ENCODE assay signal across 8 cellular contexts in genomic region chr2:6917071-6917760, GRCh38. TPM values are rescaled to one million over a fixed set of nuclear protein-coding genes. Genes with fewer than 3 reads are reported as not detected.
A peak's percentile ranks its signal among the peaks of the same experiment; 100 is the strongest.
DNase-seq lines count a peak whose midpoint lies in the region; ATAC-seq and TF ChIP-seq lines count a peak whose summit lies in the region.

Gene RNF144A (plus strand): TSS chr2:6917412. CDS start chr2:6996927, 79,515 bp downstream.

- CTCF ChIA-PET in activated naive CD4-positive, alpha-beta T cell treated with anti-CD3 and anti-CD28 coated beads for 36 hours (lab: Charles Lee) = interaction anchor here (0.5 to 7.4 kb wide), 23 partner anchors 11 to 571 kb away, joined by 3 to 73 read pairs (median 4); partner anchors contain the start of genes CMPK2 and RSAD2

- DNase-seq in COLO668 (lab: John Stamatoyannopoulos, UW; ENCODE audit: unreplicated experiment) (peak; percentile 81), HPDE6-E6E7 (ENCODE audit: extremely low spot score) (peak; percentile 69), SHP77 treated with DMSO at 0.1 percent for 48 hours (lab: John Stamatoyannopoulos, UW) (peak; percentile 31), glomerular visceral epithelial cell (ENCODE audit: extremely low spot score) (peak; percentile 62), osteocyte (ENCODE audit: extremely low spot score, unreplicated experiment) (peak; percentile 90), tibial artery (no peak)
- DNase-seq in activated naive CD4-positive, alpha-beta T cell treated with anti-CD3 and anti-CD28 coated beads for 36 hours = peak; percentile 67

- peak within 1 kb of the TSS; percentile 33 to 36 for H3K27ac ChIP-seq in tibial artery

- peak within 1 kb of the TSS; percentile 85 for H3K27ac Mint-ChIP-seq in activated naive CD4-positive, alpha-beta T cell treated with anti-CD3 and anti-CD28 coated beads for 36 hours
- H3K27ac Mint-ChIP-seq in osteocyte (ENCODE audit: unreplicated experiment) = no peak within 1 kb of the TSS

- TF ChIP-seq CTCF in osteocyte (IDR thresholded peaks at IDR 0.05) = peak; percentile 55
- TF ChIP-seq CTCF in tibial artery (IDR thresholded peaks at IDR 0.05) = peak; percentile 32 to 62

- no peaks in the 10 kb centered on the region for H3K27me3 Mint-ChIP-seq in activated naive CD4-positive, alpha-beta T cell treated with anti-CD3 and anti-CD28 coated beads for 36 hours (ENCODE audit: low read depth)
- no peaks in the 10 kb centered on the region for H3K27me3 Mint-ChIP-seq in osteocyte (ENCODE audit: unreplicated experiment)

- H3K36me3 Mint-ChIP-seq in activated naive CD4-positive, alpha-beta T cell treated with anti-CD3 and anti-CD28 coated beads for 36 hours (ENCODE audit: low read depth) = peaks cover 22% of the 10 kb centered on the region
- no peaks in the 10 kb centered on the region for H3K36me3 Mint-ChIP-seq in osteocyte (ENCODE audit: unreplicated experiment)

- ATAC-seq in GM19463 (IDR thresholded peaks at IDR 0.05; ENCODE audit: unreplicated experiment) = peak; percentile 85

- peak within 1 kb of the TSS; percentile 61 to 65 for H3K4me3 ChIP-seq in tibial artery

- intact Hi-C loops in activated naive CD4-positive, alpha-beta T cell treated with anti-CD3 and anti-CD28 coated beads for 36 hours (cut with micrococcal nuclease) = loop anchor here (2.0 kb wide), 1 partner anchor 96 kb away; no protein-coding TSS in a partner anchor
- intact Hi-C loops in tibial artery (cut with DNase I; ENCODE audit: low total_unique reads) = no loop called here

- no peaks in the 10 kb centered on the region for H3K9me3 Mint-ChIP-seq in activated naive CD4-positive, alpha-beta T cell treated with anti-CD3 and anti-CD28 coated beads for 36 hours
- no peaks in the 10 kb centered on the region for H3K9me3 Mint-ChIP-seq in osteocyte (ENCODE audit: unreplicated experiment)

- H3K27me3 ChIP-seq in tibial artery = no peaks in the 10 kb centered on the region

- H3K9me3 ChIP-seq in tibial artery = no peaks in the 10 kb centered on the region

- no peaks in the 10 kb centered on the region for H3K36me3 ChIP-seq in tibial artery

- peaks cover 75% of the 10 kb centered on the region for H3K4me1 Mint-ChIP-seq in activated naive CD4-positive, alpha-beta T cell treated with anti-CD3 and anti-CD28 coated beads for 36 hours (ENCODE audit: low read depth)
- H3K4me1 Mint-ChIP-seq in osteocyte (ENCODE audit: unreplicated experiment) = peaks cover 31% of the 10 kb centered on the region

- H3K4me3 Mint-ChIP-seq in activated naive CD4-positive, alpha-beta T cell treated with anti-CD3 and anti-CD28 coated beads for 36 hours = peak within 1 kb of the TSS; percentile 76
- peak within 1 kb of the TSS; percentile 67 for H3K4me3 Mint-ChIP-seq in osteocyte (ENCODE audit: unreplicated experiment)

- peaks cover 0 to 22% (median 12%) of the 10 kb centered on the region in 4 donors for H3K4me1 ChIP-seq in tibial artery

RNA-seq across cellular contexts. Expression of gene RNF144A, which starts in this region (rescaled TPM):
- total RNA-seq in activated naive CD4-positive, alpha-beta T cell treated with anti-CD3 and anti-CD28 coated beads for 36 hours = 10 to 100 TPM; 49.0 to 50.6 TPM
- 9.0 and 9.6 TPM in 2 replicates for total RNA-seq in osteocyte

Comparison
In these comparisons a context has a peak if more than half of its experiments do, and no peak if none do; other contexts are left out.
1. DNase-seq: peak in COLO668 (single experiment), HPDE6-E6E7 (single experiment), SHP77 treated with DMSO at 0.1 percent for 48 hours (single experiment), activated naive CD4-positive, alpha-beta T cell treated with anti-CD3 and anti-CD28 coated beads for 36 hours (single experiment), glomerular visceral epithelial cell (single experiment) and osteocyte (single experiment); none in tibial artery (0 of 2).